ENCODE assay signal across 9 cellular contexts in the genomic region with DNA sequence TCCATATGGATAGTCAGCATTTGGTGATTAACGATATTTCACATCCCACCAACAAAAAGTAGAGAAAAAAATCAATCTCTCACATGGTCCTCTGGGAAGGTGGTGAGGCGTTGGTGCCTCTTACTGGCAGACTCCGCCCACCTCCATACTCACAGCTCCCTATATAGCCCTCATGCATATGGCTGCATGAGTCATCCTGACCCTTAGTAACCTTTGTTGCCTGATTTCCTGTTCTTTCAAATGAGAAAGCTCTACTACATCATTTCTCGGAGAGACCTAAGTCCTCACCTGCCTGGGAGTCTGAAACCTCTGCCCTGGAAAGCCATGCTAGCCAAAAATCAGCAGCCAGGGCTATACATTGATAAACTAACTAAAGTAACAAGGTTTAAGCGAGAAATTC. TPM values are rescaled to one million over a fixed set of nuclear protein-coding genes. Genes with fewer than 3 reads are reported as not detected.
DNase-seq lines count a peak whose midpoint lies in the region; ATAC-seq and TF ChIP-seq lines count a peak whose summit lies in the region.
"Had no signal": no experiment of that assay in that cellular context is flagged by ENCODE, and none has a peak within 500 bp of the region (broad histone marks: within the 10 kb centered on the region; RNA-seq: fewer than 3 reads in every experiment).

No MANE protein-coding gene starts in this region.

- intact Hi-C loops in MCF 10A (cut with micrococcal nuclease) = loop anchor here (2.0 kb wide), 1 partner anchor 58 kb away; no protein-coding TSS in a partner anchor
- intact Hi-C loops in breast epithelium (cut with DNase I; ENCODE audit: low total_unique reads) = no loop called here

- CTCF ChIA-PET in MCF 10A (lab: Yijun Ruan, JAX) = interaction anchor here (1.0 kb wide), 1 partner anchor 12 kb away, joined by 3 read pairs; no protein-coding TSS in a partner anchor

- ATAC-seq in HG03460 (IDR thresholded peaks at IDR 0.05; ENCODE audit: unreplicated experiment) = peak; percentile 56

- no peaks in the 10 kb centered on the region for H3K27me3 Mint-ChIP-seq in MCF 10A (ENCODE audit: insufficient read depth, unreplicated experiment)
- no peaks in the 10 kb centered on the region for H3K27me3 Mint-ChIP-seq in activated naive CD4-positive, alpha-beta T cell treated with anti-CD3 and anti-CD28 coated beads, Interleukin-2, amount 50 U/mL, for 24 hours

- H3K9me3 ChIP-seq in breast epithelium (no peaks in the 10 kb centered on the region), mesodermal cell (ENCODE audit: control insufficient read depth, low read length) (no peaks in the 10 kb centered on the region)

- no peak overlapping the region for H3K4me3 Mint-ChIP-seq in MCF 10A (ENCODE audit: unreplicated experiment)
- peak overlapping the region; percentile 34 for H3K4me3 Mint-ChIP-seq in activated naive CD4-positive, alpha-beta T cell treated with anti-CD3 and anti-CD28 coated beads, Interleukin-2, amount 50 U/mL, for 24 hours

- H3K4me1 ChIP-seq in breast epithelium = no peaks in the 10 kb centered on the region
- H3K4me1 ChIP-seq in mesodermal cell (ENCODE audit: control insufficient read depth, insufficient read depth, low read length, poor library complexity, severe bottlenecking) = peaks cover 14% of the 10 kb centered on the region

- POLR2A ChIA-PET in MCF 10A (lab: Yijun Ruan, JAX) = interaction anchor here (0.9 to 1.8 kb wide), 3 partner anchors 9 to 103 kb away, joined by 3 to 7 read pairs (median 4); no protein-coding TSS in a partner anchor

- 23 to 35% methylated on average over 3 of the region's 5 CpGs for WGBS in mesodermal cell (ENCODE audit: insufficient coverage in 2 of 2), 2 experiments

- no peak overlapping the region for H3K4me3 ChIP-seq in breast epithelium
- no peak overlapping the region for H3K4me3 ChIP-seq in mesodermal cell (ENCODE audit: extremely low read depth, insufficient read depth, low read length, poor library complexity, severe bottlenecking)

- H3K27ac Mint-ChIP-seq in MCF 10A (ENCODE audit: low read depth, unreplicated experiment) = no peak overlapping the region
- peak overlapping the region; percentile 2 for H3K27ac Mint-ChIP-seq in activated naive CD4-positive, alpha-beta T cell treated with anti-CD3 and anti-CD28 coated beads, Interleukin-2, amount 50 U/mL, for 24 hours

- TF ChIP-seq POLR2A in breast epithelium (IDR thresholded peaks at IDR 0.05) = no peak

- no peaks in the 10 kb centered on the region for H3K9me3 Mint-ChIP-seq in MCF 10A (ENCODE audit: unreplicated experiment)
- H3K9me3 Mint-ChIP-seq in activated naive CD4-positive, alpha-beta T cell treated with anti-CD3 and anti-CD28 coated beads, Interleukin-2, amount 50 U/mL, for 24 hours = no peaks in the 10 kb centered on the region

- no TSS peak for BruUV-seq in MCF 10A (replicated peaks; lab: Mats Ljungman, UMichigan)

- TF ChIP-seq CTCF in MCF 10A (IDR thresholded peaks at IDR 0.05; ENCODE audit: unreplicated experiment) (no peak), breast epithelium (IDR thresholded peaks at IDR 0.05) (no peak)

- no peaks in the 10 kb centered on the region for H3K27me3 ChIP-seq in breast epithelium

- H3K36me3 Mint-ChIP-seq in MCF 10A (ENCODE audit: insufficient read depth, unreplicated experiment) = no peaks in the 10 kb centered on the region
- no peaks in the 10 kb centered on the region for H3K36me3 Mint-ChIP-seq in activated naive CD4-positive, alpha-beta T cell treated with anti-CD3 and anti-CD28 coated beads, Interleukin-2, amount 50 U/mL, for 24 hours

- peaks cover 15% of the 10 kb centered on the region for H3K4me1 Mint-ChIP-seq in MCF 10A (ENCODE audit: insufficient read depth, unreplicated experiment)
- peaks cover 34% of the 10 kb centered on the region for H3K4me1 Mint-ChIP-seq in activated naive CD4-positive, alpha-beta T cell treated with anti-CD3 and anti-CD28 coated beads, Interleukin-2, amount 50 U/mL, for 24 hours

- DNase-seq in MCF 10A (ENCODE audit: unreplicated experiment) (peak; percentile 95), breast epithelium (ENCODE audit: low spot score in 2 of 2) (no peak), RPMI7951 (ENCODE audit: low read depth) (peak; percentile 75), NCI-H187 (lab: John Stamatoyannopoulos, UW) (no peak), cerebellar nuclear complex (lab: John Stamatoyannopoulos, UW) (no peak)

- no peaks in the 10 kb centered on the region for H3K36me3 ChIP-seq in breast epithelium
- H3K36me3 ChIP-seq in mesodermal cell (ENCODE audit: control insufficient read depth, insufficient read depth, low read length) = no peaks in the 10 kb centered on the region

- H3K27ac ChIP-seq in breast epithelium (no peak overlapping the region), mesodermal cell (ENCODE audit: low read depth, low read length, severe bottlenecking) (peak overlapping the region; percentile 45)
- H3K27ac ChIP-seq: C4-2B had no signal

RNA-seq across cellular contexts. Expression of gene ABCA1, which starts 33.3 kb away (rescaled TPM):
- total RNA-seq in MCF 10A (2022) (0.15 and 0.28 TPM in 2 replicates), breast epithelium (100 to 1,000 TPM in 1 of 3 donors, 10 to 100 TPM in 2; 57.0 to 100 (median 67.8) TPM)
- 20.8 TPM in 2 replicates for total RNA-seq in RPMI7951 (2014; rRNA removed; shearing (Covaris generic))
- polyA plus RNA-seq in mesodermal cell (2013, experiment 1 of 2) = 13.5 TPM
- 12.8 TPM for polyA plus RNA-seq in mesodermal cell (2013, experiment 2 of 2)

Comparison
In these comparisons a context has a peak if more than half of its experiments do, and no peak if none do; other contexts are left out.
1. DNase-seq: peak in MCF 10A (single experiment) and RPMI7951 (single experiment); none in breast epithelium (0 of 2), NCI-H187 (0 of 2) and cerebellar nuclear complex (0 of 2).
2. RNA of gene ABCA1, which starts 33.3 kb away (total RNA-seq): 57.0 to 100 TPM in breast epithelium and 20.8 TPM in RPMI7951; 0.15 to 0.28 TPM in MCF 10A; every median in the first group is over 10 times any median in the second.